In genomic region chr13:24680258-24680920, GRCh38 we compare ENCODE assay signal across 8 cellular contexts. TPM values are rescaled to one million over a fixed set of nuclear protein-coding genes. Genes with fewer than 3 reads are reported as not detected.
DNase-seq lines count a peak whose midpoint lies in the region; ATAC-seq and TF ChIP-seq lines count a peak whose summit lies in the region.

TSS of gene ATP12A (plus strand) at chr13:24680408. CDS start at chr13:24680744, 336 bp downstream.

- peak within 1 kb of the TSS; percentile 49 for H3K4me3 ChIP-seq in OCI-LY1 (ENCODE audit: low read depth, low read length, poor library complexity, severe bottlenecking)
- H3K4me3 ChIP-seq in ascending aorta, result peak within 1 kb of the TSS; percentile 57 to 62
- H3K4me3 ChIP-seq in thyroid gland (replicated peaks in 1 of 3), result peak within 1 kb of the TSS in 2 of 3 donors; percentile 20 to 31

- H3K27ac ChIP-seq in OCI-LY1 (ENCODE audit: low read depth, low read length, poor library complexity, severe bottlenecking), result no peak within 1 kb of the TSS
- no peak within 1 kb of the TSS for H3K27ac ChIP-seq in ascending aorta
- H3K27ac ChIP-seq in thyroid gland, result no peak within 1 kb of the TSS

- DNase-seq in COR-L47 (lab: John Stamatoyannopoulos, UW) (peak; percentile 39), ascending aorta (ENCODE audit: low spot score in 2 of 2) (no peak), memory B cell (ENCODE audit: low spot score in 2 of 2) (peak in 1 of 2 donors; percentile 35), thyroid gland (peak; percentile 46 to 57), NCI-H187 treated with DMSO at 0.1 percent for 48 hours (lab: John Stamatoyannopoulos, UW) (no peak)

- H3K9me3 ChIP-seq in OCI-LY1 (ENCODE audit: low read length), result no peaks in the 10 kb centered on the region
- no peaks in the 10 kb centered on the region for H3K9me3 ChIP-seq in ascending aorta
- H3K9me3 ChIP-seq in thyroid gland, result no peaks in the 10 kb centered on the region

- no peak within 1 kb of the TSS for H2AFZ ChIP-seq in OCI-LY1 (ENCODE audit: low read length)

- no peaks in the 10 kb centered on the region for H4K20me1 ChIP-seq in OCI-LY1 (ENCODE audit: insufficient read depth, low read length)

- H3K36me3 ChIP-seq in OCI-LY1 (ENCODE audit: insufficient read depth, low read length) (no peaks in the 10 kb centered on the region), ascending aorta (no peaks in the 10 kb centered on the region), thyroid gland (no peaks in the 10 kb centered on the region)

- no peak for TF ChIP-seq POLR2A in thyroid gland (IDR thresholded peaks at IDR 0.05)

- TF ChIP-seq CTCF in OCI-LY1 (IDR thresholded peaks at IDR 0.05; ENCODE audit: low read length), result no peak
- no peak for TF ChIP-seq CTCF in ascending aorta (IDR thresholded peaks at IDR 0.05)
- TF ChIP-seq CTCF in thyroid gland (IDR thresholded peaks at IDR 0.05), result peak in 1 of 6 experiments; percentile 16

- 1 to 2% methylated on average over 17 to 18 of the region's 75 CpGs for WGBS in thyroid gland, 2 donors

- H3K9me3 Mint-ChIP-seq in memory B cell, result no peaks in the 10 kb centered on the region

- H3K4me2 ChIP-seq in OCI-LY1 (ENCODE audit: low read length), result peak within 1 kb of the TSS; percentile 64

- H3K36me3 Mint-ChIP-seq in memory B cell, result no peaks in the 10 kb centered on the region

- intact Hi-C loops in ascending aorta (cut with DNase I), result no loop called here
- intact Hi-C loops in thyroid gland (cut with DNase I), result no loop called here

- H3K27ac Mint-ChIP-seq in memory B cell, result no peak within 1 kb of the TSS

- no peak within 1 kb of the TSS for H3K9ac ChIP-seq in OCI-LY1 (ENCODE audit: low read length)

- peaks cover 18% of the 10 kb centered on the region for H3K4me1 Mint-ChIP-seq in memory B cell

- H3K9me2 ChIP-seq in OCI-LY1 (ENCODE audit: low read depth, low read length), result no peaks in the 10 kb centered on the region

- ATAC-seq in memory B cell (ENCODE audit: low read depth) (peak; percentile 57), GM21619 (IDR thresholded peaks at IDR 0.05; ENCODE audit: unreplicated experiment) (no peak), GM21717 (IDR thresholded peaks at IDR 0.05; ENCODE audit: unreplicated experiment) (no peak)

- peaks cover 10% of the 10 kb centered on the region; the same call in 1 of the 2 replicates for H3K27me3 ChIP-seq in OCI-LY1 (ENCODE audit: insufficient read depth, low read length)
- H3K27me3 ChIP-seq in ascending aorta, result peaks cover 7% of the 10 kb centered on the region
- peaks cover 6% of the 10 kb centered on the region for H3K27me3 ChIP-seq in thyroid gland

- H3K27me3 Mint-ChIP-seq in memory B cell, result peaks cover 29% of the 10 kb centered on the region

- H3K4me3 Mint-ChIP-seq in memory B cell, result peak within 1 kb of the TSS; percentile 71

- no peaks in the 10 kb centered on the region for H3F3A ChIP-seq in OCI-LY1 (ENCODE audit: insufficient read depth, low read length)

- no peaks in the 10 kb centered on the region for H3K79me2 ChIP-seq in OCI-LY1 (ENCODE audit: insufficient read depth, low read length)

- peaks cover 3% of the 10 kb centered on the region for H3K4me1 ChIP-seq in OCI-LY1 (ENCODE audit: insufficient read depth, low read length, severe bottlenecking)
- H3K4me1 ChIP-seq in ascending aorta, result peaks cover 6 to 17% of the 10 kb centered on the region in 2 donors
- peaks cover 0 to 12% of the 10 kb centered on the region in 2 donors for H3K4me1 ChIP-seq in thyroid gland

RNA-seq across cellular contexts. Expression of gene ATP12A, which starts in this region (rescaled TPM):
- total RNA-seq in ascending aorta, result not detected
- under 1 TPM in 1 of 4 donors, not detected in 3; 0.27 TPM for total RNA-seq in thyroid gland

Comparison
In these comparisons a context has a peak if more than half of its experiments do, and no peak if none do; other contexts are left out.
1. Peak in DNase-seq and H3K4me3 ChIP-seq in thyroid gland; RNA of the gene not detected or under 1 TPM.